26 cellular contexts compared by ENCODE assay signal in genomic region chr5:142905375-142905774, GRCh38.
"Had no signal": no experiment of that assay in that cellular context is flagged by ENCODE, and none has a peak within 500 bp of the region (broad histone marks: within the 10 kb centered on the region; RNA-seq: fewer than 3 reads in every experiment).

No MANE protein-coding gene starts in this region.

- H3K4me1 Mint-ChIP-seq: memory B cell; stimulated activated naive CD8-positive, alpha-beta T cell treated with anti-CD3 and anti-CD28 coated beads, Interleukin-15, amount 100 ng/mL, for 72 hours had no signal

- H3K9me3 ChIP-seq: esophagus squamous epithelium, lower lobe of right lung, ovary, psoas muscle, sigmoid colon, spleen, suprapubic skin, transverse colon, vagina had no signal

- FAIRE-seq: endometrium, frontal cortex had no signal

- H3K36me3 ChIP-seq: ovary had no signal

- H3K4me1 ChIP-seq: esophagus squamous epithelium, sigmoid colon, suprapubic skin, vagina had no signal

- H3K27me3 Mint-ChIP-seq: effector memory CD8-positive, alpha-beta T cell; memory B cell; stimulated activated naive CD8-positive, alpha-beta T cell treated with anti-CD3 and anti-CD28 coated beads, Interleukin-15, amount 100 ng/mL, for 72 hours had no signal

- H3K9me3 Mint-ChIP-seq: effector memory CD8-positive, alpha-beta T cell; immature natural killer cell; memory B cell; natural killer cell; stimulated activated naive CD8-positive, alpha-beta T cell treated with anti-CD3 and anti-CD28 coated beads, Interleukin-15, amount 100 ng/mL, for 72 hours had no signal

- H3K27ac ChIP-seq: coronary artery, esophagus squamous epithelium, lower lobe of right lung, ovary, psoas muscle, sigmoid colon, spleen, suprapubic skin, transverse colon, vagina had no signal

- H3K4me3 Mint-ChIP-seq: effector memory CD8-positive, alpha-beta T cell; immature natural killer cell; memory B cell; natural killer cell; stimulated activated naive CD8-positive, alpha-beta T cell treated with anti-CD3 and anti-CD28 coated beads, Interleukin-15, amount 100 ng/mL, for 72 hours had no signal

- ATAC-seq: effector memory CD8-positive, alpha-beta T cell; left ventricle myocardium superior; lower lobe of right lung; natural killer cell; psoas muscle; right cardiac atrium; stimulated activated naive CD8-positive, alpha-beta T cell treated with anti-CD3 and anti-CD28 coated beads, Interleukin-15, amount 100 ng/mL, for 72 hours had no signal

- H3K27me3 ChIP-seq: esophagus squamous epithelium, ovary, sigmoid colon, spleen, suprapubic skin, transverse colon, vagina had no signal

- DNase-seq: effector memory CD8-positive, alpha-beta T cell; erythroblast; esophagus squamous epithelium; hypothalamus; immature natural killer cell; islet precursor cell; left ventricle myocardium superior; lower lobe of right lung; natural killer cell; occipital lobe; ovary; posterior cingulate gyrus; psoas muscle; right cardiac atrium; sigmoid colon; spleen; stimulated activated CD4-positive, alpha-beta T cell treated with anti-CD3 and anti-CD28 coated beads, Interleukin-4, amount 100 ng/mL, for 4 hours; stimulated activated naive CD4-positive, alpha-beta T cell; stimulated activated naive CD8-positive, alpha-beta T cell treated with anti-CD3 and anti-CD28 coated beads, Interleukin-15, amount 100 ng/mL, for 72 hours; transverse colon had no signal

- H3K4me3 ChIP-seq: coronary artery, esophagus squamous epithelium, lower lobe of right lung, ovary, psoas muscle, sigmoid colon, spleen, suprapubic skin, transverse colon, vagina had no signal

- H3K27ac Mint-ChIP-seq: memory B cell; natural killer cell; stimulated activated naive CD8-positive, alpha-beta T cell treated with anti-CD3 and anti-CD28 coated beads, Interleukin-15, amount 100 ng/mL, for 72 hours had no signal
